2 cellular contexts compared by ENCODE assay signal in genomic region chr13:48492123-48493075, GRCh38.
TF ChIP-seq lines count a peak whose summit lies in the region.

No MANE protein-coding gene starts in this region.

TF ChIP-seq in liver, 16 proteins besides CTCF, POLR2A, EP300 and RAD21 (continued from another document):
- TF ChIP-seq FOXA1 (IDR thresholded peaks at IDR 0.05) (no peak), ATF3 (IDR thresholded peaks at IDR 0.05) (no peak), HNF4A (conservative IDR thresholded peaks at IDR 0.05) (no peak), RXRA (IDR thresholded peaks at IDR 0.05) (peak in 1 of 2 donors; percentile 28), JUND (IDR thresholded peaks at IDR 0.05) (no peak), NR2F2 (IDR thresholded peaks at IDR 0.05) (peak; percentile 81), GABPA (IDR thresholded peaks at IDR 0.05 in 1 of 2, conservative IDR thresholded peaks at IDR 0.05 in 1 of 2) (peak in 1 of 2 donors; percentile 34), EGR1 (IDR thresholded peaks at IDR 0.05; ENCODE audit: low read depth in 2 of 2) (peak; percentile 50 to 53), SP1 (IDR thresholded peaks at IDR 0.05) (no peak)
- TF ChIP-seq, protein P1, sequence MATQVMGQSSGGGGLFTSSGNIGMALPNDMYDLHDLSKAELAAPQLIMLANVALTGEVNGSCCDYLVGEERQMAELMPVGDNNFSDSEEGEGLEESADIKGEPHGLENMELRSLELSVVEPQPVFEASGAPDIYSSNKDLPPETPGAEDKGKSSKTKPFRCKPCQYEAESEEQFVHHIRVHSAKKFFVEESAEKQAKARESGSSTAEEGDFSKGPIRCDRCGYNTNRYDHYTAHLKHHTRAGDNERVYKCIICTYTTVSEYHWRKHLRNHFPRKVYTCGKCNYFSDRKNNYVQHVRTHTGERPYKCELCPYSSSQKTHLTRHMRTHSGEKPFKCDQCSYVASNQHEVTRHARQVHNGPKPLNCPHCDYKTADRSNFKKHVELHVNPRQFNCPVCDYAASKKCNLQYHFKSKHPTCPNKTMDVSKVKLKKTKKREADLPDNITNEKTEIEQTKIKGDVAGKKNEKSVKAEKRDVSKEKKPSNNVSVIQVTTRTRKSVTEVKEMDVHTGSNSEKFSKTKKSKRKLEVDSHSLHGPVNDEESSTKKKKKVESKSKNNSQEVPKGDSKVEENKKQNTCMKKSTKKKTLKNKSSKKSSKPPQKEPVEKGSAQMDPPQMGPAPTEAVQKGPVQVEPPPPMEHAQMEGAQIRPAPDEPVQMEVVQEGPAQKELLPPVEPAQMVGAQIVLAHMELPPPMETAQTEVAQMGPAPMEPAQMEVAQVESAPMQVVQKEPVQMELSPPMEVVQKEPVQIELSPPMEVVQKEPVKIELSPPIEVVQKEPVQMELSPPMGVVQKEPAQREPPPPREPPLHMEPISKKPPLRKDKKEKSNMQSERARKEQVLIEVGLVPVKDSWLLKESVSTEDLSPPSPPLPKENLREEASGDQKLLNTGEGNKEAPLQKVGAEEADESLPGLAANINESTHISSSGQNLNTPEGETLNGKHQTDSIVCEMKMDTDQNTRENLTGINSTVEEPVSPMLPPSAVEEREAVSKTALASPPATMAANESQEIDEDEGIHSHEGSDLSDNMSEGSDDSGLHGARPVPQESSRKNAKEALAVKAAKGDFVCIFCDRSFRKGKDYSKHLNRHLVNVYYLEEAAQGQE (IDR thresholded peaks at IDR 0.05), result no peak

TF ChIP-seq in HepG2, 621 proteins besides CTCF, POLR2A, EP300 and RAD21 (continued from another document):
- TF ChIP-seq, protein P2, sequence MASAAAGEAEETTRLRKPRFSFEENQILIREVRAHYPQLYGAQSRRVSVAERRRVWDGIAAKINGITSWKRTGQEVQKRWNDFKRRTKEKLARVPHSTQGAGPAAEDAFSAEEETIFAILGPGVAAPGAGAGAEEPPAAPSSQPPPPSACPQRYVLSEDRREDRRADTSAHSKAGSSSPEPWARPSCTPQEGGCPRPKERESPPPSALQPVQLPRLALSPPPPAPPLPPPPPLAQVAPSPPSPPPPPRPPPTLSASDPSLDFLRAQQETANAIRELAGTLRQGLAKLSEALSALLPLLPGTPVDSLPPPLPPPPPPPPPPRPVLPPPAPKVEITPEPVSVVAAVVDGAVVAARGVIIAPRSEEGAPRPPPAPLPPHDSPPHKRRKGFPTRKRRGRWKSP (CRISPR knock-in tag; IDR thresholded peaks at IDR 0.05), result no peak
- TF ChIP-seq, protein P3, sequence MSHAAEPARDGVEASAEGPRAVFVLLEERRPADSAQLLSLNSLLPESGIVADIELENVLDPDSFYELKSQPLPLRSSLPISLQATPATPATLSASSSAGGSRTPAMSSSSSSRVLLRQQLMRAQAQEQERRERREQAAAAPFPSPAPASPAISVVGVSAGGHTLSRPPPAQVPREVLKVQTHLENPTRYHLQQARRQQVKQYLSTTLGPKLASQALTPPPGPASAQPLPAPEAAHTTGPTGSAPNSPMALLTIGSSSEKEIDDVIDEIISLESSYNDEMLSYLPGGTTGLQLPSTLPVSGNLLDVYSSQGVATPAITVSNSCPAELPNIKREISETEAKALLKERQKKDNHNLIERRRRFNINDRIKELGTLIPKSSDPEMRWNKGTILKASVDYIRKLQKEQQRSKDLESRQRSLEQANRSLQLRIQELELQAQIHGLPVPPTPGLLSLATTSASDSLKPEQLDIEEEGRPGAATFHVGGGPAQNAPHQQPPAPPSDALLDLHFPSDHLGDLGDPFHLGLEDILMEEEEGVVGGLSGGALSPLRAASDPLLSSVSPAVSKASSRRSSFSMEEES (CRISPR knock-in tag; IDR thresholded peaks at IDR 0.05), result no peak
- TF ChIP-seq ZNF225 (CRISPR knock-in tag; IDR thresholded peaks at IDR 0.05), result no peak
- no peak for TF ChIP-seq ZNF282 (IDR thresholded peaks at IDR 0.05; ENCODE audit: partially characterized antibody)
- TF ChIP-seq CCAR2 (optimal IDR thresholded peaks at IDR 0.05; ENCODE audit: low read depth, low read length), result no peak
- TF ChIP-seq IRF2 (CRISPR knock-in tag; IDR thresholded peaks at IDR 0.05), result no peak
- no peak for TF ChIP-seq RELA (CRISPR knock-in tag; IDR thresholded peaks at IDR 0.05)
- TF ChIP-seq, protein P4, sequence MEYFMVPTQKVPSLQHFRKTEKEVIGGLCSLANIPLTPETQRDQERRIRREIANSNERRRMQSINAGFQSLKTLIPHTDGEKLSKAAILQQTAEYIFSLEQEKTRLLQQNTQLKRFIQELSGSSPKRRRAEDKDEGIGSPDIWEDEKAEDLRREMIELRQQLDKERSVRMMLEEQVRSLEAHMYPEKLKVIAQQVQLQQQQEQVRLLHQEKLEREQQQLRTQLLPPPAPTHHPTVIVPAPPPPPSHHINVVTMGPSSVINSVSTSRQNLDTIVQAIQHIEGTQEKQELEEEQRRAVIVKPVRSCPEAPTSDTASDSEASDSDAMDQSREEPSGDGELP (IDR thresholded peaks at IDR 0.05; ENCODE audit: borderline replicate concordance, low read depth), result no peak
- TF ChIP-seq PAX8 (CRISPR knock-in tag; IDR thresholded peaks at IDR 0.05; ENCODE audit: borderline replicate concordance), result no peak
